ENCODE assay signal across 8 cellular contexts in the genomic region with DNA sequence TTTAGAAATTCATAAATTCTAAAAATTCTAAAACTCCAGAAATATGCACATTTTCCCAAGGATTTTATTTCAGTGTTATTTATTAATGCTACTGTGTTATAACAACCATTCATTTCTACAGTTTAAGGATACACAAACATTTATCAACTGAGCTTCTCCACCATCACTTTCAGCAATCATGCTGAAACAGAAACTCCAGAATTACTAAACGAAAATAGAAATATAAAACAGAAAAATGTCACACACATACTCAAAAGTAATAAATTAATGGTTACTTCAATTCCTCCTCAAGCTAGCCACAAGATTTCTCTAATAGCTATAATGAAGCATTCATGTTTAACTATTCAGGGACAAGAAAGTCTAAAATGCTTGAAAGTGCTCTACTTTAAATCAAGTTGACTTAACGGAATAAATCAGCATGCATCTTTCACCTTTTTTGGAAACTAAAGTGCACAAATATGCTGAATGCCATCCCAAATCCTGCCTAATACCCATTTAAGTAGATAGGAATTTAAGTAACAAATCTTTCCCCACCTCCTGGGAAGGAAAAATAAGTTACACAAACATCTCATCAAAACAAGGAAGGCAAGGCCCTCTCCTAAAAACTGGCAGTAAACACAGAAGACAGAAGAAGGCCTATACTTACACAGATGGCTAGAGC. TPM values are rescaled to one million over a fixed set of nuclear protein-coding genes. Genes with fewer than 3 reads are reported as not detected.
A peak's percentile ranks its signal among the peaks of the same experiment; 100 is the strongest.
DNase-seq lines count a peak whose midpoint lies in the region; ATAC-seq, FAIRE-seq and TF ChIP-seq lines count a peak whose summit lies in the region.

No MANE protein-coding gene starts in this region.

- TSS peak; percentile 72 for BruUV-seq in GM12878 (replicated peaks; lab: Mats Ljungman, UMichigan)

- H3K9ac ChIP-seq in GM12878 (ENCODE audit: control insufficient read depth, insufficient read depth, low read length): peak overlapping the region; percentile 51; the same call in 1 of the 2 replicates

- no peaks in the 10 kb centered on the region for H3K36me3 ChIP-seq in GM12878 (ENCODE audit: control insufficient read depth in 2 of 2, insufficient read depth in 2 of 2, low read length in 1 of 2)
- no peaks in the 10 kb centered on the region for H3K36me3 ChIP-seq in left lung

- H3K4me1 ChIP-seq in GM12878 (ENCODE audit: control insufficient read depth, insufficient read depth, low read length): no peaks in the 10 kb centered on the region
- peaks cover 0 to 17% of the 10 kb centered on the region in 2 donors for H3K4me1 ChIP-seq in left lung

- WGBS in GM12878 (ENCODE audit: insufficient coverage, insufficient replicate concordance, low lambda C conversion rate, missing lambda C conversion rate): 46% methylated on average over 2 of the region's 2 CpGs

- H3K27me3 ChIP-seq in GM12878 (replicated peaks in 1 of 2; ENCODE audit: control insufficient read depth in 2 of 2, insufficient read depth in 2 of 2, low read length in 1 of 2): no peaks in the 10 kb centered on the region
- H3K27me3 ChIP-seq in left lung: no peaks in the 10 kb centered on the region

- peaks cover 4% of the 10 kb centered on the region for H3K9me3 Mint-ChIP-seq in stimulated activated naive CD8-positive, alpha-beta T cell treated with anti-CD3 and anti-CD28 coated beads, Interleukin-15, Interleukin-2, amounts not matched to agents 100 ng/mL and 50 ng/mL, for 24 hours

- peaks cover 17% of the 10 kb centered on the region for H3K4me1 Mint-ChIP-seq in stimulated activated naive CD8-positive, alpha-beta T cell treated with anti-CD3 and anti-CD28 coated beads, Interleukin-15, Interleukin-2, amounts not matched to agents 100 ng/mL and 50 ng/mL, for 24 hours (ENCODE audit: low read depth)

- H3K27ac ChIP-seq in GM12878 (ENCODE audit: control insufficient read depth, insufficient read depth): peak overlapping the region; percentile 13; the same call in 1 of the 2 replicates
- H3K27ac ChIP-seq in left lung: peak overlapping the region; percentile 59 to 81

- no peak for TF ChIP-seq RAD21 in GM12878 (IDR thresholded peaks at IDR 0.05; ENCODE audit: insufficient read depth, low read depth, low read length)

- no peaks in the 10 kb centered on the region for H3K36me3 Mint-ChIP-seq in stimulated activated naive CD8-positive, alpha-beta T cell treated with anti-CD3 and anti-CD28 coated beads, Interleukin-15, Interleukin-2, amounts not matched to agents 100 ng/mL and 50 ng/mL, for 24 hours (ENCODE audit: low read depth)

- intact Hi-C loops in GM12878 (cut with micrococcal nuclease; ENCODE audit: unreplicated experiment): loop anchor here (2.0 kb wide), 1 partner anchor 54 kb away; the partner anchor contains the start of gene TIGD2
- intact Hi-C loops in left lung (cut with DNase I): no loop called here

- TF ChIP-seq CTCF in GM12878 (IDR thresholded peaks at IDR 0.05 in 2 of 3, conservative IDR thresholded peaks at IDR 0.05 in 1 of 3; ENCODE audit: control insufficient read depth in 2 of 3, extremely low read depth in 1 of 3, insufficient read depth in 1 of 3, low read depth in 3 of 3, low read length in 3 of 3) (no peak), left lung (IDR thresholded peaks at IDR 0.05) (no peak)

- peaks cover 2% of the 10 kb centered on the region; the same call in 1 of the 3 replicates for H3K9me3 ChIP-seq in GM12878 (replicated peaks; ENCODE audit: control insufficient read depth, insufficient read depth, low read length)
- no peaks in the 10 kb centered on the region for H3K9me3 ChIP-seq in left lung

- CTCF ChIA-PET in GM12878 (lab: Yijun Ruan, JAX): interaction anchor here (0.9 to 3.4 kb wide), 11 partner anchors 9 to 529 kb away, joined by 3 to 21 read pairs (median 6); partner anchors contain the start of gene TIGD2

- DNase-seq in stimulated activated naive CD8-positive, alpha-beta T cell treated with anti-CD3 and anti-CD28 coated beads, Interleukin-15, Interleukin-2, amounts not matched to agents 100 U/mL and 50 U/mL, for 24 hours: no peak
- DNase-seq in GM12878 (ENCODE audit: low read depth, low spot score) (no peak), left lung (no peak), KBM-7 (no peak), 8988T (no peak), NCI-H1092 (lab: John Stamatoyannopoulos, UW) (no peak)

- no peak for ATAC-seq in stimulated activated naive CD8-positive, alpha-beta T cell treated with anti-CD3 and anti-CD28 coated beads, Interleukin-15, Interleukin-2, amounts not matched to agents 100 U/mL and 50 U/mL, for 24 hours
- ATAC-seq in GM12878 (peak; percentile 54), left lung (peak; percentile 85), HG03565 (IDR thresholded peaks at IDR 0.05; ENCODE audit: unreplicated experiment) (no peak)

- no peaks in the 10 kb centered on the region for H4K20me1 ChIP-seq in GM12878 (ENCODE audit: control insufficient read depth, insufficient read depth)

- SMC1A ChIA-PET in GM12878 (lab: Charles Lee; ENCODE audit: uncharacterized antibody, unreplicated experiment): interaction anchor here (0.6 to 4.7 kb wide), 19 partner anchors 8 to 532 kb away, joined by 3 to 58 read pairs (median 5); partner anchors contain the start of gene PYURF

- POLR2A ChIA-PET in GM12878 (lab: Charles Lee): interaction anchor here (1.0 to 3.1 kb wide), 8 partner anchors 12 to 233 kb away, joined by 3 to 18 read pairs (median 4); no protein-coding TSS in a partner anchor

- H3K4me3 ChIP-seq in GM12878: peak overlapping the region; percentile 26; the same call in 1 of the 2 replicates
- H3K4me3 ChIP-seq in left lung: peak overlapping the region; percentile 21 to 40

- no peak for TF ChIP-seq POLR2A in GM12878 (IDR thresholded peaks at IDR 0.05; ENCODE audit: low read depth, low read length)

- H3K27me3 Mint-ChIP-seq in stimulated activated naive CD8-positive, alpha-beta T cell treated with anti-CD3 and anti-CD28 coated beads, Interleukin-15, Interleukin-2, amounts not matched to agents 100 ng/mL and 50 ng/mL, for 24 hours: no peaks in the 10 kb centered on the region

- peak overlapping the region; percentile 41; the same call in 1 of the 2 replicates for H3K4me2 ChIP-seq in GM12878 (ENCODE audit: control insufficient read depth, insufficient read depth)

- H3K4me3 Mint-ChIP-seq in stimulated activated naive CD8-positive, alpha-beta T cell treated with anti-CD3 and anti-CD28 coated beads, Interleukin-15, Interleukin-2, amounts not matched to agents 100 ng/mL and 50 ng/mL, for 24 hours: peak overlapping the region; percentile 47

- FAIRE-seq in GM12878 (lab: Jason Lieb, UNC): no peak

- no peak overlapping the region for H3K27ac Mint-ChIP-seq in stimulated activated naive CD8-positive, alpha-beta T cell treated with anti-CD3 and anti-CD28 coated beads, Interleukin-15, Interleukin-2, amounts not matched to agents 100 ng/mL and 50 ng/mL, for 24 hours

- TF ChIP-seq EP300 in GM12878 (IDR thresholded peaks at IDR 0.05; ENCODE audit: borderline replicate concordance in 1 of 2, control insufficient read depth in 1 of 2, low read depth in 2 of 2, low read length in 2 of 2): no peak

- in situ Hi-C loops in GM12878 (cut with MboI): no loop called here
- in situ Hi-C loops in KBM-7 (cut with MboI; ENCODE audit: low pct_unique_long_range_greater_than_20kb, low sequenced_read_pairs): no loop called here

- RAD21 ChIA-PET in GM12878 (lab: Charles Lee; ENCODE audit: unreplicated experiment): interaction anchor here (0.7 to 4.2 kb wide), 14 partner anchors 10 to 240 kb away, joined by 3 to 64 read pairs (median 5); no protein-coding TSS in a partner anchor

- peak overlapping the region; percentile 85 for H2AFZ ChIP-seq in GM12878 (ENCODE audit: control insufficient read depth, low read depth, low read length)

- no peaks in the 10 kb centered on the region; the same call in 1 of the 2 replicates for H3K79me2 ChIP-seq in GM12878 (ENCODE audit: control insufficient read depth, insufficient read depth, low read length)

TF ChIP-seq in GM12878, 131 proteins besides CTCF, POLR2A, EP300 and RAD21 (continues in another document):
- TF ChIP-seq SMAD1 (IDR thresholded peaks at IDR 0.05; ENCODE audit: low read depth, partially characterized antibody) (no peak), PML (IDR thresholded peaks at IDR 0.05; ENCODE audit: low read length) (no peak)

RNA-seq across cellular contexts. Expression of gene FAM13A, which starts 0.6 kb away (rescaled TPM):
- total RNA-seq in GM12878 (2013; cell fraction: nucleolus; rRNA removed): 84.2 and 89.6 TPM in 2 replicates
- total RNA-seq in GM12878 (2014; rRNA removed) (0.22 and 0.28 TPM in 2 replicates), GM12878 (2014; rRNA removed; fragmentation: Illumina TruSeq; extraction: Trizol) (0.27 and 0.32 TPM in 2 replicates), GM12878 (2021) (0.15 and 0.45 TPM in 2 replicates), left lung (10 to 100 TPM; 22.2 to 24.7 TPM)
- polyA plus RNA-seq in GM12878 (2011; ENCODE audit: low read depth): 1.0 TPM
- polyA plus RNA-seq in GM12878 (2011; rRNA removed) (1.8 and 2.8 TPM in 2 replicates), GM12878 (2014; fragmentation: Illumina TruSeq; extraction: Trizol) (0.31 and 0.48 TPM in 2 replicates), GM12878 (2014; fragmentation: Nextera tagmentation; extraction: Ambion mirVana) (under 1 TPM; 0.09 to 0.27 TPM), GM12878 (2014; rRNA removed) (0.05 and 0.08 TPM in 2 replicates), GM12878 (2016; fragmentation: Nextera tagmentation; extraction: Ambion mirVana) (under 1 TPM in 1 of 2 experiments, not detected in 1; 0.19 TPM)
- polyA plus RNA-seq in GM12878 (2011; cell fraction: cytosol; rRNA removed): 0.69 and 1.3 TPM in 2 replicates
- polyA plus RNA-seq in GM12878 (2011; cell fraction: nucleus; rRNA removed): 2.2 and 4.9 TPM in 2 replicates
- polyA plus RNA-seq in GM12878 (2012): 1.5 and 1.6 TPM in 2 replicates
- 2.6 and 4.4 TPM in 2 replicates for polyA minus RNA-seq in GM12878 (2011; rRNA and poly(A)+ RNA removed)
- 1.2 and 2.0 TPM in 2 replicates for polyA minus RNA-seq in GM12878 (2011; cell fraction: cytosol; rRNA and poly(A)+ RNA removed)
- polyA minus RNA-seq in GM12878 (2011; cell fraction: nucleus; rRNA and poly(A)+ RNA removed): 4.5 and 6.8 TPM in 2 replicates

RNA-seq across cellular contexts. Expression of gene TIGD2, which starts 54.9 kb away (rescaled TPM):
- total RNA-seq in GM12878 (2013; cell fraction: nucleolus; rRNA removed): 17.5 and 18.1 TPM in 2 replicates
- total RNA-seq in GM12878 (2014; rRNA removed): 6.6 and 8.1 TPM in 2 replicates
- 8.4 and 9.0 TPM in 2 replicates for total RNA-seq in GM12878 (2014; rRNA removed; fragmentation: Illumina TruSeq; extraction: Trizol)
- 5.5 and 6.0 TPM in 2 replicates for total RNA-seq in GM12878 (2021)
- 2.6 TPM for polyA plus RNA-seq in GM12878 (2011; ENCODE audit: low read depth)
- polyA plus RNA-seq in GM12878 (2011; rRNA removed): 3.6 and 4.6 TPM in 2 replicates
- 1.3 and 2.1 TPM in 2 replicates for polyA plus RNA-seq in GM12878 (2011; cell fraction: cytosol; rRNA removed)
- polyA plus RNA-seq in GM12878 (2011; cell fraction: nucleus; rRNA removed): 6.0 and 6.2 TPM in 2 replicates
- 3.2 and 3.3 TPM in 2 replicates for polyA plus RNA-seq in GM12878 (2012)
- polyA plus RNA-seq in GM12878 (2014; fragmentation: Illumina TruSeq; extraction: Trizol): 7.9 and 8.7 TPM in 2 replicates
- 1 to 10 TPM; 2.4 to 3.6 TPM for polyA plus RNA-seq in GM12878 (2014; fragmentation: Nextera tagmentation; extraction: Ambion mirVana)
- 3.9 and 4.1 TPM in 2 replicates for polyA plus RNA-seq in GM12878 (2014; rRNA removed)
- 1 to 10 TPM; 4.5 to 5.8 TPM for polyA plus RNA-seq in GM12878 (2016; fragmentation: Nextera tagmentation; extraction: Ambion mirVana)
- polyA minus RNA-seq in GM12878 (2011; rRNA and poly(A)+ RNA removed): 2.3 and 4.5 TPM in 2 replicates
- polyA minus RNA-seq in GM12878 (2011; cell fraction: cytosol; rRNA and poly(A)+ RNA removed): 1.5 and 2.1 TPM in 2 replicates
- 6.4 and 9.3 TPM in 2 replicates for polyA minus RNA-seq in GM12878 (2011; cell fraction: nucleus; rRNA and poly(A)+ RNA removed)
- 1 to 10 TPM; 5.4 to 6.7 TPM for total RNA-seq in left lung

Comparison
In these comparisons a context has a peak if more than half of its experiments do, and no peak if none do; other contexts are left out.
1. ATAC-seq: peak in GM12878 (single experiment) and left lung (single experiment); none in stimulated activated naive CD8-positive, alpha-beta T cell treated with anti-CD3 and anti-CD28 coated beads, Interleukin-15, Interleukin-2, amounts not matched to agents 100 U/mL and 50 U/mL, for 24 hours (single experiment) and HG03565 (single experiment).